12 cellular contexts compared by ENCODE assay signal in genomic region chr10:100825946-100826660, GRCh38.
DNase-seq lines count a peak whose midpoint lies in the region; FAIRE-seq and TF ChIP-seq lines count a peak whose summit lies in the region.
"Had no signal": no experiment of that assay in that cellular context is flagged by ENCODE, and none has a peak within 500 bp of the region (broad histone marks: within the 10 kb centered on the region; RNA-seq: fewer than 3 reads in every experiment).

No MANE protein-coding gene starts in this region.

- FAIRE-seq in RCC 7860 (lab: Jason Lieb, UNC), result no peak
- FAIRE-seq: HTR-8/SVneo had no signal

- H3K4me1 Mint-ChIP-seq in brain, result peaks cover 36% of the 10 kb centered on the region

- no peak for TF ChIP-seq CTCF in GM10248 (IDR thresholded peaks at IDR 0.05; ENCODE audit: control extremely low read depth, extremely low read depth, low read depth, missing control alignments)
- no peak for TF ChIP-seq CTCF in brain (conservative IDR thresholded peaks at IDR 0.05)
- TF ChIP-seq CTCF in osteoblast (IDR thresholded peaks at IDR 0.05; ENCODE audit: extremely low read depth, low read depth, low read length), result no peak

- intact Hi-C loops in posterior cingulate gyrus (cut with DNase I), result no loop called here

- no peaks in the 10 kb centered on the region for H3K36me3 Mint-ChIP-seq in brain

- peak; percentile 50 for DNase-seq in GM10248 (ENCODE audit: extremely low spot score)
- DNase-seq in KBM-7, result peak; percentile 63
- peak; percentile 86 for DNase-seq in osteoblast (ENCODE audit: insufficient read length, low spot score, missing footprints)
- DNase-seq in posterior cingulate gyrus, result no peak
- DNase-seq in RCC 7860 (ENCODE audit: low spot score), result no peak
- no peak for DNase-seq in HK-2 (ENCODE audit: unreplicated experiment)
- DNase-seq: cerebellar nuclear complex, foreskin keratinocyte, NCI-H446 had no signal

- H3K4me2 ChIP-seq in osteoblast (ENCODE audit: insufficient read depth, low read length), result no peak overlapping the region

- in situ Hi-C loops in KBM-7 (cut with MboI; ENCODE audit: low pct_unique_long_range_greater_than_20kb, low sequenced_read_pairs), result no loop called here

- no peak overlapping the region for H3K4me3 ChIP-seq in osteoblast (ENCODE audit: insufficient read depth, low read length)

- peaks cover 90% of the 10 kb centered on the region for H3K27me3 ChIP-seq in osteoblast (ENCODE audit: insufficient read depth, low read length)

- peaks cover 0 to 4% (median 0%) of the 10 kb centered on the region in 5 experiments for H3K9me3 Mint-ChIP-seq in brain
- H3K9me3 Mint-ChIP-seq: stimulated activated naive CD8-positive, alpha-beta T cell treated with anti-CD3 and anti-CD28 coated beads, Interleukin-15, Interleukin-2, amounts not matched to agents 100 ng/mL and 50 ng/mL, for 24 hours had no signal

- H3K27ac ChIP-seq in osteoblast (ENCODE audit: low read depth, low read length), result no peak overlapping the region
- H3K27ac ChIP-seq: foreskin keratinocyte had no signal

- no peaks in the 10 kb centered on the region for H3K79me2 ChIP-seq in osteoblast (ENCODE audit: insufficient read depth, low read length)

- CTCF ChIA-PET in GM10248 (lab: Yijun Ruan, JAX), result interaction anchor here (0.8 to 1.5 kb wide), 4 partner anchors 10 to 82 kb away, joined by 3 to 5 read pairs (median 3); no protein-coding TSS in a partner anchor

- peak overlapping the region in 3 of 5 experiments; percentile 12 to 77 (median 76) for H3K4me3 Mint-ChIP-seq in brain
- H3K4me3 Mint-ChIP-seq: stimulated activated naive CD8-positive, alpha-beta T cell treated with anti-CD3 and anti-CD28 coated beads, Interleukin-15, Interleukin-2, amounts not matched to agents 100 ng/mL and 50 ng/mL, for 24 hours had no signal

- H3K9me3 ChIP-seq in osteoblast (ENCODE audit: low read depth, low read length), result no peaks in the 10 kb centered on the region

- no peaks in the 10 kb centered on the region for H3K4me1 ChIP-seq in osteoblast (ENCODE audit: insufficient read depth, low read length)
- H3K4me1 ChIP-seq: foreskin keratinocyte had no signal

- POLR2A ChIA-PET in GM10248 (lab: Yijun Ruan, JAX), result no interaction called here

- peak overlapping the region in 2 of 5 experiments; percentile 34 to 66 for H3K27ac Mint-ChIP-seq in brain
- H3K27ac Mint-ChIP-seq: stimulated activated naive CD8-positive, alpha-beta T cell treated with anti-CD3 and anti-CD28 coated beads, Interleukin-15, Interleukin-2, amounts not matched to agents 100 ng/mL and 50 ng/mL, for 24 hours had no signal

- H2AFZ ChIP-seq in osteoblast (ENCODE audit: low read length), result no peak overlapping the region

- H4K20me1 ChIP-seq in osteoblast (ENCODE audit: insufficient read depth, low read length), result no peaks in the 10 kb centered on the region

- no peaks in the 10 kb centered on the region for H3K36me3 ChIP-seq in osteoblast (ENCODE audit: insufficient read depth, low read length)

- H3K27me3 Mint-ChIP-seq in brain, result peaks cover 91% of the 10 kb centered on the region

Comparison
In these comparisons a context has a peak if more than half of its experiments do, and no peak if none do; other contexts are left out.
1. DNase-seq: peak in GM10248 (single experiment), KBM-7 (single experiment) and osteoblast (single experiment); none in posterior cingulate gyrus (0 of 10), RCC 7860 (single experiment) and HK-2 (single experiment).